Comparison of ENCODE assay signal across 28 cellular contexts in the genomic region with DNA sequence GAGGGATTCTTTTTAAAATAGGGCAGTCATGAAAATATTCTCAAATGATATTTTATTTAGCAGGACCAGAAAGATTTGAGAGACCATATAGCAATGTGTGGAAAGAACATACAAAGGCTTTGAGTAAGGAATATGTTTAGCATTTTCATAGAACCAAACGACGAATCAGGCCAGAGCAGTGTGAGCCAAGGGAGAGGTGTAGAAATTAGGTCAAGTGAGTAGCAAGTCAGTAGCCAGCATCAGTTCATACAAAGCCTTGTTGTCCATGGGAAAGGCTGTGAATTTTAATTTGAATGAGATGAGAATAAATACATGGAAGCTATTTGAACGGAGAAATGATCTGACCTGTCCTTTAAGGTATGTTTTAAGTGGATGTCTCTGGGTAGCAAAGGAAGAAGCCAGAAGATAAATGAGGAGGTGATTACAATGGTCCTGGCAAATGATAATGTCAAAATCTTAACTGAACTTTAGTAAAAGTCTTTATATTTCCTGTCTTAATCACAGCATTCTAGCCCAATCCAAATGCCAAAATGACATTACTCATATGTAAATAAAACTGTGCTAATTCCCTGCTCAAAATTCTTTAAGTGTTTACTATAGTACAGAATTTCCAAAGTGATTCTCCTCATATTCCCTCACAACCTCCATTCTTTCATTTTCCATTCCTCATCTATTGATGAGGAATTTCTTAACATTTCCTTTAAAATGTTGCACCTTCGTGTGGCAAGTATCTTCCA.
"Had no signal": no experiment of that assay in that cellular context is flagged by ENCODE, and none has a peak within 500 bp of the region (broad histone marks: within the 10 kb centered on the region; RNA-seq: fewer than 3 reads in every experiment).

No MANE protein-coding gene starts in this region.

- H3K4me1 Mint-ChIP-seq: activated CD4-positive, alpha-beta T cell treated with anti-CD3 and anti-CD28 coated beads for 36 hours; activated CD8-positive, alpha-beta memory T cell treated with anti-CD3 and anti-CD28 coated beads, Interleukin-2, amount 10 ng/mL, durations not matched to agents 7 days and 5 days; nephron progenitor cell; stimulated activated effector memory CD8-positive, alpha-beta T cell treated with anti-CD3 and anti-CD28 coated beads, Interleukin-12 subunit alpha, Interleukin-12 subunit beta, amount 100 ng/mL, for 72 hours; stimulated activated naive CD8-positive, alpha-beta T cell treated with anti-CD3 and anti-CD28 coated beads, Interleukin-15, amount 100 ng/mL, for 72 hours had no signal

- H3K27ac Mint-ChIP-seq: activated CD4-positive, alpha-beta T cell treated with anti-CD3 and anti-CD28 coated beads for 36 hours; activated CD8-positive, alpha-beta memory T cell treated with anti-CD3 and anti-CD28 coated beads, Interleukin-2, amount 10 ng/mL, durations not matched to agents 7 days and 5 days; activated CD8-positive, alpha-beta T cell treated with anti-CD3 and anti-CD28 coated beads, Interleukin-2, amount 10 ng/mL, durations not matched to agents 7 days and 5 days; activated naive CD8-positive, alpha-beta T cell; nephron progenitor cell; progenitor cell of endocrine pancreas; stimulated activated effector memory CD8-positive, alpha-beta T cell treated with anti-CD3 and anti-CD28 coated beads, Interleukin-12 subunit alpha, Interleukin-12 subunit beta, amount 100 ng/mL, for 72 hours; stimulated activated naive CD8-positive, alpha-beta T cell treated with anti-CD3 and anti-CD28 coated beads, Interleukin-15, amount 100 ng/mL, for 72 hours; T-helper 2 cell treated with Interferon-gamma antibody and Interleukin-4, amounts not matched to agents 5 μg/mL and 100 μg/mL, for 36 hours; type B pancreatic cell had no signal

- H3K36me3 Mint-ChIP-seq: activated CD8-positive, alpha-beta memory T cell treated with anti-CD3 and anti-CD28 coated beads, Interleukin-2, amount 10 ng/mL, durations not matched to agents 7 days and 5 days; activated naive CD8-positive, alpha-beta T cell; stimulated activated effector memory CD8-positive, alpha-beta T cell treated with anti-CD3 and anti-CD28 coated beads, Interleukin-12 subunit alpha, Interleukin-12 subunit beta, amount 100 ng/mL, for 72 hours; type B pancreatic cell had no signal

- H3K27ac ChIP-seq: coronary artery, dorsolateral prefrontal cortex, heart right ventricle, left lung, neutrophil, ovary, sigmoid colon, uterus had no signal

- H3K4me1 ChIP-seq: heart right ventricle, left lung, sigmoid colon, uterus had no signal

- H3K27me3 ChIP-seq: heart right ventricle, left lung, neutrophil, ovary, sigmoid colon, uterus had no signal

- H3K36me3 ChIP-seq: heart right ventricle, left lung, neutrophil, ovary, sigmoid colon, uterus had no signal

- H3K4me3 ChIP-seq: coronary artery, dorsolateral prefrontal cortex, heart right ventricle, left lung, ovary, sigmoid colon, uterus had no signal

- H3K9me3 Mint-ChIP-seq: nephron progenitor cell, type B pancreatic cell had no signal

- DNase-seq: activated CD4-positive, alpha-beta T cell treated with anti-CD3 and anti-CD28 coated beads for 36 hours; activated CD4-positive, CD25-positive, alpha-beta regulatory T cell; activated CD8-positive, alpha-beta memory T cell treated with anti-CD3 and anti-CD28 coated beads, Interleukin-2, amount 10 ng/mL, durations not matched to agents 7 days and 5 days; activated CD8-positive, alpha-beta T cell treated with anti-CD3 and anti-CD28 coated beads, Interleukin-2, amount 10 ng/mL, durations not matched to agents 7 days and 5 days; activated naive CD4-positive, alpha-beta T cell treated with Interleukin-2 at 50 U/mL for 16 hours; activated T-cell treated with anti-CD3 and anti-CD28 coated beads, Interleukin-2, amount 50 U/mL, for 48 hours; anterior cingulate cortex; cerebellar nuclear complex; effector memory CD4-positive, alpha-beta T cell; foreskin melanocyte; heart right ventricle; left lung; nephron progenitor cell; ovary; sigmoid colon; small intestine; stimulated activated CD4-positive, alpha-beta T cell treated with anti-CD3 and anti-CD28 coated beads, Interleukin-4, amount 100 ng/mL, for 24 hours; stimulated activated naive CD8-positive, alpha-beta T cell treated with anti-CD3 and anti-CD28 coated beads, Interleukin-15, amount 100 ng/mL, for 72 hours; uterus had no signal

- H3K27me3 Mint-ChIP-seq: activated CD4-positive, alpha-beta T cell treated with anti-CD3 and anti-CD28 coated beads for 36 hours; activated CD8-positive, alpha-beta memory T cell treated with anti-CD3 and anti-CD28 coated beads, Interleukin-2, amount 10 ng/mL, durations not matched to agents 7 days and 5 days; activated naive CD8-positive, alpha-beta T cell; progenitor cell of endocrine pancreas; stimulated activated naive CD8-positive, alpha-beta T cell treated with anti-CD3 and anti-CD28 coated beads, Interleukin-15, amount 100 ng/mL, for 72 hours; type B pancreatic cell had no signal

- FAIRE-seq: islet of Langerhans, small intestine had no signal

- H3K9me3 ChIP-seq: heart right ventricle, left lung, neutrophil, ovary, sigmoid colon, uterus had no signal

- ATAC-seq: activated CD4-positive, alpha-beta T cell treated with anti-CD3 and anti-CD28 coated beads for 36 hours; activated CD8-positive, alpha-beta memory T cell treated with anti-CD3 and anti-CD28 coated beads, Interleukin-2, amount 10 ng/mL, durations not matched to agents 7 days and 5 days; activated CD8-positive, alpha-beta T cell treated with anti-CD3 and anti-CD28 coated beads, Interleukin-2, amount 10 ng/mL, durations not matched to agents 7 days and 5 days; heart right ventricle; left lung; stimulated activated effector memory CD8-positive, alpha-beta T cell treated with anti-CD3 and anti-CD28 coated beads, Interleukin-12 subunit alpha, Interleukin-12 subunit beta, amount 100 ng/mL, for 72 hours; stimulated activated naive CD8-positive, alpha-beta T cell treated with anti-CD3 and anti-CD28 coated beads, Interleukin-15, amount 100 ng/mL, for 72 hours had no signal

- H3K4me3 Mint-ChIP-seq: activated CD4-positive, alpha-beta T cell treated with anti-CD3 and anti-CD28 coated beads for 36 hours; activated CD8-positive, alpha-beta memory T cell treated with anti-CD3 and anti-CD28 coated beads, Interleukin-2, amount 10 ng/mL, durations not matched to agents 7 days and 5 days; activated CD8-positive, alpha-beta T cell treated with anti-CD3 and anti-CD28 coated beads, Interleukin-2, amount 10 ng/mL, durations not matched to agents 7 days and 5 days; activated naive CD8-positive, alpha-beta T cell; nephron progenitor cell; stimulated activated effector memory CD8-positive, alpha-beta T cell treated with anti-CD3 and anti-CD28 coated beads, Interleukin-12 subunit alpha, Interleukin-12 subunit beta, amount 100 ng/mL, for 72 hours; stimulated activated naive CD8-positive, alpha-beta T cell treated with anti-CD3 and anti-CD28 coated beads, Interleukin-15, amount 100 ng/mL, for 72 hours; T-helper 2 cell treated with Interferon-gamma antibody and Interleukin-4, amounts not matched to agents 5 μg/mL and 100 μg/mL, for 36 hours; type B pancreatic cell had no signal
